Comparison of ENCODE assay signal across 1 cellular context in genomic region chr17:47684025-47684424, GRCh38.
TF ChIP-seq lines count a peak whose summit lies in the region.

No MANE protein-coding gene starts in this region.

TF ChIP-seq in GM23338, 12 proteins besides CTCF, POLR2A, EP300 and RAD21:
- TF ChIP-seq, protein P1, sequence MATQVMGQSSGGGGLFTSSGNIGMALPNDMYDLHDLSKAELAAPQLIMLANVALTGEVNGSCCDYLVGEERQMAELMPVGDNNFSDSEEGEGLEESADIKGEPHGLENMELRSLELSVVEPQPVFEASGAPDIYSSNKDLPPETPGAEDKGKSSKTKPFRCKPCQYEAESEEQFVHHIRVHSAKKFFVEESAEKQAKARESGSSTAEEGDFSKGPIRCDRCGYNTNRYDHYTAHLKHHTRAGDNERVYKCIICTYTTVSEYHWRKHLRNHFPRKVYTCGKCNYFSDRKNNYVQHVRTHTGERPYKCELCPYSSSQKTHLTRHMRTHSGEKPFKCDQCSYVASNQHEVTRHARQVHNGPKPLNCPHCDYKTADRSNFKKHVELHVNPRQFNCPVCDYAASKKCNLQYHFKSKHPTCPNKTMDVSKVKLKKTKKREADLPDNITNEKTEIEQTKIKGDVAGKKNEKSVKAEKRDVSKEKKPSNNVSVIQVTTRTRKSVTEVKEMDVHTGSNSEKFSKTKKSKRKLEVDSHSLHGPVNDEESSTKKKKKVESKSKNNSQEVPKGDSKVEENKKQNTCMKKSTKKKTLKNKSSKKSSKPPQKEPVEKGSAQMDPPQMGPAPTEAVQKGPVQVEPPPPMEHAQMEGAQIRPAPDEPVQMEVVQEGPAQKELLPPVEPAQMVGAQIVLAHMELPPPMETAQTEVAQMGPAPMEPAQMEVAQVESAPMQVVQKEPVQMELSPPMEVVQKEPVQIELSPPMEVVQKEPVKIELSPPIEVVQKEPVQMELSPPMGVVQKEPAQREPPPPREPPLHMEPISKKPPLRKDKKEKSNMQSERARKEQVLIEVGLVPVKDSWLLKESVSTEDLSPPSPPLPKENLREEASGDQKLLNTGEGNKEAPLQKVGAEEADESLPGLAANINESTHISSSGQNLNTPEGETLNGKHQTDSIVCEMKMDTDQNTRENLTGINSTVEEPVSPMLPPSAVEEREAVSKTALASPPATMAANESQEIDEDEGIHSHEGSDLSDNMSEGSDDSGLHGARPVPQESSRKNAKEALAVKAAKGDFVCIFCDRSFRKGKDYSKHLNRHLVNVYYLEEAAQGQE (IDR thresholded peaks at IDR 0.05; ENCODE audit: unreplicated experiment): no peak
- TF ChIP-seq EZH2phosphoT487 (IDR thresholded peaks at IDR 0.05; ENCODE audit: unreplicated experiment) (no peak), CREB1 (CRISPR knock-in tag; IDR thresholded peaks at IDR 0.05; ENCODE audit: low read depth) (no peak), EZH2 (IDR thresholded peaks at IDR 0.05; ENCODE audit: low read depth, unreplicated experiment) (no peak), POLR2AphosphoS5 (IDR thresholded peaks at IDR 0.05; ENCODE audit: low read depth) (no peak), ZNF331 (CRISPR knock-in tag; IDR thresholded peaks at IDR 0.05; ENCODE audit: low read depth) (no peak), JUNB (IDR thresholded peaks at IDR 0.05; ENCODE audit: unreplicated experiment) (no peak), STAT1 (IDR thresholded peaks at IDR 0.05; ENCODE audit: unreplicated experiment) (no peak)
- TF ChIP-seq, protein P2, sequence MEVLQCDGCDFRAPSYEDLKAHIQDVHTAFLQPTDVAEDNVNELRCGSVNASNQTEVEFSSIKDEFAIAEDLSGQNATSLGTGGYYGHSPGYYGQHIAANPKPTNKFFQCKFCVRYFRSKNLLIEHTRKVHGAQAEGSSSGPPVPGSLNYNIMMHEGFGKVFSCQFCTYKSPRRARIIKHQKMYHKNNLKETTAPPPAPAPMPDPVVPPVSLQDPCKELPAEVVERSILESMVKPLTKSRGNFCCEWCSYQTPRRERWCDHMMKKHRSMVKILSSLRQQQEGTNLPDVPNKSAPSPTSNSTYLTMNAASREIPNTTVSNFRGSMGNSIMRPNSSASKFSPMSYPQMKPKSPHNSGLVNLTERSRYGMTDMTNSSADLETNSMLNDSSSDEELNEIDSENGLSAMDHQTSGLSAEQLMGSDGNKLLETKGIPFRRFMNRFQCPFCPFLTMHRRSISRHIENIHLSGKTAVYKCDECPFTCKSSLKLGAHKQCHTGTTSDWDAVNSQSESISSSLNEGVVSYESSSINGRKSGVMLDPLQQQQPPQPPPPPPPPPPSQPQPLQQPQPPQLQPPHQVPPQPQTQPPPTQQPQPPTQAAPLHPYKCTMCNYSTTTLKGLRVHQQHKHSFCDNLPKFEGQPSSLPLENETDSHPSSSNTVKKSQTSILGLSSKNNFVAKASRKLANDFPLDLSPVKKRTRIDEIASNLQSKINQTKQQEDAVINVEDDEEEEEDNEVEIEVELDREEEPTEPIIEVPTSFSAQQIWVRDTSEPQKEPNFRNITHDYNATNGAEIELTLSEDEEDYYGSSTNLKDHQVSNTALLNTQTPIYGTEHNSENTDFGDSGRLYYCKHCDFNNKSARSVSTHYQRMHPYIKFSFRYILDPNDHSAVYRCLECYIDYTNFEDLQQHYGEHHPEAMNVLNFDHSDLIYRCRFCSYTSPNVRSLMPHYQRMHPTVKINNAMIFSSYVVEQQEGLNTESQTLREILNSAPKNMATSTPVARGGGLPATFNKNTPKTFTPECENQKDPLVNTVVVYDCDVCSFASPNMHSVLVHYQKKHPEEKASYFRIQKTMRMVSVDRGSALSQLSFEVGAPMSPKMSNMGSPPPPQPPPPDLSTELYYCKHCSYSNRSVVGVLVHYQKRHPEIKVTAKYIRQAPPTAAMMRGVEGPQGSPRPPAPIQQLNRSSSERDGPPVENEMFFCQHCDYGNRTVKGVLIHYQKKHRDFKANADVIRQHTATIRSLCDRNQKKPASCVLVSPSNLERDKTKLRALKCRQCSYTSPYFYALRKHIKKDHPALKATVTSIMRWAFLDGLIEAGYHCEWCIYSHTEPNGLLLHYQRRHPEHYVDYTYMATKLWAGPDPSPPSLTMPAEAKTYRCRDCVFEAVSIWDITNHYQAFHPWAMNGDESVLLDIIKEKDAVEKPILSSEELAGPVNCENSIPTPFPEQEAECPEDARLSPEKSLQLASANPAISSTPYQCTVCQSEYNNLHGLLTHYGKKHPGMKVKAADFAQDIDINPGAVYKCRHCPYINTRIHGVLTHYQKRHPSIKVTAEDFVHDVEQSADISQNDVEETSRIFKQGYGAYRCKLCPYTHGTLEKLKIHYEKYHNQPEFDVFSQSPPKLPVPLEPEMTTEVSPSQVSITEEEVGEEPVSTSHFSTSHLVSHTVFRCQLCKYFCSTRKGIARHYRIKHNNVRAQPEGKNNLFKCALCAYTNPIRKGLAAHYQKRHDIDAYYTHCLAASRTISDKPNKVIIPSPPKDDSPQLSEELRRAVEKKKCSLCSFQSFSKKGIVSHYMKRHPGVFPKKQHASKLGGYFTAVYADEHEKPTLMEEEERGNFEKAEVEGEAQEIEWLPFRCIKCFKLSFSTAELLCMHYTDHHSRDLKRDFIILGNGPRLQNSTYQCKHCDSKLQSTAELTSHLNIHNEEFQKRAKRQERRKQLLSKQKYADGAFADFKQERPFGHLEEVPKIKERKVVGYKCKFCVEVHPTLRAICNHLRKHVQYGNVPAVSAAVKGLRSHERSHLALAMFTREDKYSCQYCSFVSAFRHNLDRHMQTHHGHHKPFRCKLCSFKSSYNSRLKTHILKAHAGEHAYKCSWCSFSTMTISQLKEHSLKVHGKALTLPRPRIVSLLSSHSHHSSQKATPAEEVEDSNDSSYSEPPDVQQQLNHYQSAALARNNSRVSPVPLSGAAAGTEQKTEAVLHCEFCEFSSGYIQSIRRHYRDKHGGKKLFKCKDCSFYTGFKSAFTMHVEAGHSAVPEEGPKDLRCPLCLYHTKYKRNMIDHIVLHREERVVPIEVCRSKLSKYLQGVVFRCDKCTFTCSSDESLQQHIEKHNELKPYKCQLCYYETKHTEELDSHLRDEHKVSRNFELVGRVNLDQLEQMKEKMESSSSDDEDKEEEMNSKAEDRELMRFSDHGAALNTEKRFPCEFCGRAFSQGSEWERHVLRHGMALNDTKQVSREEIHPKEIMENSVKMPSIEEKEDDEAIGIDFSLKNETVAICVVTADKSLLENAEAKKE (CRISPR knock-in tag; IDR thresholded peaks at IDR 0.05): no peak
